9 cellular contexts compared by ENCODE assay signal in genomic region chr7:24971333-24972165, GRCh38.
DNase-seq lines count a peak whose midpoint lies in the region; ATAC-seq, FAIRE-seq and TF ChIP-seq lines count a peak whose summit lies in the region.
"Had no signal": no experiment of that assay in that cellular context is flagged by ENCODE, and none has a peak within 500 bp of the region (broad histone marks: within the 10 kb centered on the region; RNA-seq: fewer than 3 reads in every experiment).

No MANE protein-coding gene starts in this region.

- ATAC-seq in GM18502 (IDR thresholded peaks at IDR 0.05; ENCODE audit: poor library complexity, unreplicated experiment), result no peak
- no peak for ATAC-seq in GM21619 (IDR thresholded peaks at IDR 0.05; ENCODE audit: unreplicated experiment)

- TF ChIP-seq POLR2A in H54 (IDR thresholded peaks at IDR 0.05; ENCODE audit: low read depth, low read length), result no peak

- DNase-seq in AG20443 (ENCODE audit: low spot score), result peak; percentile 88
- peak; percentile 89 for DNase-seq in H54 (ENCODE audit: insufficient read length, low spot score)
- DNase-seq in WERI-Rb-1, result peak; percentile 89
- peak; percentile 98 for DNase-seq in iris pigment epithelial cell (ENCODE audit: low read depth)
- no peak for DNase-seq in NOMO-1 (lab: John Stamatoyannopoulos, UW; ENCODE audit: unreplicated experiment in 2 of 2)
- no peak for DNase-seq in NK-92 (lab: John Stamatoyannopoulos, UW; ENCODE audit: unreplicated experiment)

- H3K27me3 ChIP-seq in WERI-Rb-1 (ENCODE audit: insufficient read depth, low read depth, severe bottlenecking), result no peaks in the 10 kb centered on the region

- peak overlapping the region; percentile 98 for H3K27ac ChIP-seq in WERI-Rb-1
- H3K27ac ChIP-seq: thoracic aorta had no signal

- TF ChIP-seq CTCF in WERI-Rb-1 (IDR thresholded peaks at IDR 0.05; ENCODE audit: low read depth, low read length), result no peak

- peak; percentile 98 for FAIRE-seq in H54 (lab: Jason Lieb, UNC)

- H3K9me3 ChIP-seq in WERI-Rb-1 (ENCODE audit: severe bottlenecking), result no peaks in the 10 kb centered on the region
- H3K9me3 ChIP-seq: thoracic aorta had no signal

- H3K36me3 ChIP-seq in WERI-Rb-1, result no peaks in the 10 kb centered on the region
- H3K36me3 ChIP-seq: thoracic aorta had no signal

- no peak overlapping the region for H3K4me3 ChIP-seq in WERI-Rb-1 (ENCODE audit: low read depth, low read length)
- H3K4me3 ChIP-seq: thoracic aorta had no signal

Comparison
In these comparisons a context has a peak if more than half of its experiments do, and no peak if none do; other contexts are left out.
1. DNase-seq: peak in AG20443 (single experiment), H54 (single experiment), WERI-Rb-1 (single experiment) and iris pigment epithelial cell (single experiment); none in NOMO-1 (0 of 2) and NK-92 (single experiment).